In the genomic region with DNA sequence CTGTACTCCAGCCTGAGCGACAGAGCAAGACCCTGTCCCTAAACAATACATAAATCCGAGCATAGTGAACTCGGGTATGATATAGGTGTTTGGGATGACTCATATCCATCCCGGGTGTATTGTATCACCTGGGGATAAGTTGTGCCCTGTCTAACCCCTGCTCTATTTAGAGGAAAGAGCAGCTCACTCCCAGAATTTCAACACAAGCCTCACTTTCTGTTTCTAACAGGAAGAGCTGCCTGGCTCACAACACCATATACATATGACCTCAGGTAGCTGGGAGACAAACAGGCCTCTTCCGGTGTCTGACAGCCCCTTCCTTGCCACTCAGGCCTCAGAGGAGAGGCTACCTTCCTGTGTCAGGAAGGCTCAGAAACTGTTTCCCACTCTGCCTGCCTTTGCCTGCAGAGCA, we compare ENCODE assay signal across 1 cellular context.
TF ChIP-seq lines count a peak whose summit lies in the region.

No MANE protein-coding gene starts in this region.

TF ChIP-seq in HepG2, 621 proteins besides CTCF, POLR2A, EP300 and RAD21 (continued from another document):
- TF ChIP-seq ZNF687 (CRISPR knock-in tag; IDR thresholded peaks at IDR 0.05): no peak
- TF ChIP-seq SMAD9 (CRISPR knock-in tag; IDR thresholded peaks at IDR 0.05): no peak
- no peak for TF ChIP-seq SATB2 (CRISPR knock-in tag; IDR thresholded peaks at IDR 0.05)
- TF ChIP-seq EHMT2 (IDR thresholded peaks at IDR 0.05; ENCODE audit: borderline replicate concordance, low read depth, low read length): no peak
- 0 out of 2 replicates have a peak, but pooled peaks have one; percentile 58 for TF ChIP-seq TFAP4 (IDR thresholded peaks at IDR 0.05; ENCODE audit: borderline replicate concordance, low read depth)
- TF ChIP-seq NCOA1 (CRISPR knock-in tag; IDR thresholded peaks at IDR 0.05): no peak
- TF ChIP-seq ZNF788 (CRISPR knock-in tag; IDR thresholded peaks at IDR 0.05; ENCODE audit: borderline replicate concordance): peak; percentile 59; the same call in 1 of the 2 replicates
